Comparison of ENCODE assay signal across 15 cellular contexts in the genomic region with DNA sequence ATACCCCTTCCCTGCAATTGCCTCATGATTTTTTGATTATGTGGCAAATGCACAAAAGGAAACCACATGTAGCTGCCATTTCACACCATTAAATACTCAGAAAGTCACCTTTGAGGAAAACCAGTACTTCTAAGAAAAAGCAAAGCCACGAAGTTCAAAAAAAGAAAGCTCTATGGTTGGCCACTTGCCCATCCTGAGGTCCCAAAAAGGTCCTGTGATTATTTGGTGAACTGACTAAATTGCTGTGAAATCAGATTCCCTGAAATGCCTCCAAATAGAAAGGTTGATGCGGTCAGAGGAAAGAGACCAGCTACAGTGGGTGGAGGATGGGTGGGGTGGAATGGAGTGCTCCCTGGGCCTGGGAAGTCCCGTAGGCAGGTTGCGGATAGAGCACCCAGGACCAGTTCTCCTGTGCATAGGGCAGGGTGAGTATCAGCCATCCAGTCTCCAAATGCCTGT.
"Had no signal": no experiment of that assay in that cellular context is flagged by ENCODE, and none has a peak within 500 bp of the region (broad histone marks: within the 10 kb centered on the region; RNA-seq: fewer than 3 reads in every experiment).

No MANE protein-coding gene starts in this region.

- DNase-seq: activated naive CD4-positive, alpha-beta T cell treated with anti-CD3 and anti-CD28 coated beads, Interleukin-2, amount 50 U/mL, for 16 hours; amniotic stem cell; effector CD4-positive, alpha-beta T cell; esophagus squamous epithelium; heart right ventricle; kidney glomerular epithelial cell; left ventricle myocardium inferior; mammary epithelial cell; stimulated activated CD4-positive, alpha-beta T cell treated with anti-CD3 and anti-CD28 coated beads, Interleukin-2, amount 100 ng/mL, for 24 hours had no signal

- ATAC-seq: activated CD4-positive, CD25-positive, alpha-beta regulatory T cell treated with anti-CD3 and anti-CD28 coated beads, Interleukin-2, amount 50 U/mL, for 24 hours; heart right ventricle had no signal

- H3K27ac ChIP-seq: esophagus squamous epithelium, right atrium auricular region had no signal

- H3K27me3 Mint-ChIP-seq: progenitor cell of endocrine pancreas; stimulated activated naive CD8-positive, alpha-beta T cell treated with anti-CD3 and anti-CD28 coated beads, Interleukin-15, Interleukin-2, amounts not matched to agents 100 ng/mL and 50 ng/mL, for 24 hours; type B pancreatic cell had no signal

- H3K4me1 Mint-ChIP-seq: neural crest cell had no signal

- H3K9me3 Mint-ChIP-seq: neural crest cell; stimulated activated naive CD8-positive, alpha-beta T cell treated with anti-CD3 and anti-CD28 coated beads, Interleukin-15, Interleukin-2, amounts not matched to agents 100 ng/mL and 50 ng/mL, for 24 hours had no signal

- H3K4me3 Mint-ChIP-seq: neural crest cell; stimulated activated naive CD8-positive, alpha-beta T cell treated with anti-CD3 and anti-CD28 coated beads, Interleukin-15, Interleukin-2, amounts not matched to agents 100 ng/mL and 50 ng/mL, for 24 hours; type B pancreatic cell had no signal

- H3K27ac Mint-ChIP-seq: type B pancreatic cell had no signal
